11 cellular contexts compared by ENCODE assay signal in genomic region chr6:81748946-81749345, GRCh38. TPM values are rescaled to one million over a fixed set of nuclear protein-coding genes. Genes with fewer than 3 reads are reported as not detected.
DNase-seq lines count a peak whose midpoint lies in the region; ATAC-seq, FAIRE-seq and TF ChIP-seq lines count a peak whose summit lies in the region.
"Had no signal": no experiment of that assay in that cellular context is flagged by ENCODE, and none has a peak within 500 bp of the region (broad histone marks: within the 10 kb centered on the region; RNA-seq: fewer than 3 reads in every experiment).

No MANE protein-coding gene starts in this region.

- BruUV-seq in MCF 10A (replicated peaks; lab: Mats Ljungman, UMichigan): no TSS peak

- no peak for FAIRE-seq in small intestine (lab: Jason Lieb, UNC)

- no peaks in the 10 kb centered on the region for H3K4me1 ChIP-seq in breast epithelium
- H3K4me1 ChIP-seq in duodenal mucosa (ENCODE audit: control insufficient read depth in 1 of 2, insufficient read depth in 2 of 2, low read length in 2 of 2): peaks cover 8 to 18% of the 10 kb centered on the region in 2 donors
- peaks cover 8% of the 10 kb centered on the region for H3K4me1 ChIP-seq in upper lobe of right lung
- H3K4me1 ChIP-seq in small intestine (ENCODE audit: control insufficient read depth in 2 of 2, insufficient read depth in 1 of 2, low read depth in 1 of 2, low read length in 1 of 2): peaks cover 3 to 5% of the 10 kb centered on the region in 2 donors

- H3K36me3 Mint-ChIP-seq in MCF 10A (ENCODE audit: insufficient read depth, unreplicated experiment): peaks cover 28% of the 10 kb centered on the region
- H3K36me3 Mint-ChIP-seq in nephron (ENCODE audit: low read depth): no peaks in the 10 kb centered on the region
- H3K36me3 Mint-ChIP-seq in stimulated activated memory B cell treated with anti-CD40 and anti-IgM and Interleukin-4, amounts not matched to agents 10 μg/mL and 1 μg/mL and 100 μg/mL, for 72 hours: peaks cover 4% of the 10 kb centered on the region

- no peak for TF ChIP-seq POLR2A in breast epithelium (IDR thresholded peaks at IDR 0.05)

- no peak overlapping the region for H3K27ac ChIP-seq in breast epithelium
- H3K27ac ChIP-seq in duodenal mucosa (ENCODE audit: low read depth, low read length): no peak overlapping the region
- H3K27ac ChIP-seq in upper lobe of right lung: no peak overlapping the region
- peak overlapping the region in 1 of 2 donors; percentile 27 for H3K27ac ChIP-seq in small intestine (ENCODE audit: low read depth in 1 of 2, low read length in 1 of 2)

- ATAC-seq in upper lobe of right lung: no peak
- ATAC-seq in stimulated activated memory B cell treated with anti-CD40 and anti-IgM and Interleukin-4, amounts not matched to agents 10 μg/mL and 1 μg/mL and 100 μg/mL, for 72 hours: no peak
- ATAC-seq: T-helper 17 cell had no signal

- no peak overlapping the region for H3K27ac Mint-ChIP-seq in MCF 10A (ENCODE audit: low read depth, unreplicated experiment)
- H3K27ac Mint-ChIP-seq in nephron: no peak overlapping the region
- no peak overlapping the region for H3K27ac Mint-ChIP-seq in stimulated activated memory B cell treated with anti-CD40 and anti-IgM and Interleukin-4, amounts not matched to agents 10 μg/mL and 1 μg/mL and 100 μg/mL, for 72 hours
- H3K27ac Mint-ChIP-seq: T-helper 17 cell had no signal

- no peaks in the 10 kb centered on the region for H3K36me3 ChIP-seq in breast epithelium
- peaks cover 3 to 10% of the 10 kb centered on the region in 2 donors for H3K36me3 ChIP-seq in duodenal mucosa (ENCODE audit: control insufficient read depth in 1 of 2, insufficient read depth in 2 of 2, low read length in 2 of 2)
- peaks cover 10% of the 10 kb centered on the region for H3K36me3 ChIP-seq in upper lobe of right lung
- H3K36me3 ChIP-seq in small intestine (ENCODE audit: control insufficient read depth in 2 of 2, insufficient read depth in 2 of 2, low read length in 2 of 2): peaks cover 2 to 5% of the 10 kb centered on the region in 2 donors
- H3K36me3 ChIP-seq: adrenal gland had no signal

- H3K4me3 Mint-ChIP-seq in MCF 10A (ENCODE audit: unreplicated experiment) (no peak overlapping the region), nephron (peak overlapping the region in 2 of 3 experiments; percentile 42 to 98)
- H3K4me3 Mint-ChIP-seq in stimulated activated memory B cell treated with anti-CD40 and anti-IgM and Interleukin-4, amounts not matched to agents 10 μg/mL and 1 μg/mL and 100 μg/mL, for 72 hours: no peak overlapping the region
- H3K4me3 Mint-ChIP-seq: T-helper 17 cell had no signal

- no peak for DNase-seq in breast epithelium (ENCODE audit: low spot score in 2 of 2)
- DNase-seq in MCF 10A (ENCODE audit: unreplicated experiment): no peak
- no peak for DNase-seq in upper lobe of right lung
- DNase-seq in NCI-H524 (lab: John Stamatoyannopoulos, UW): no peak
- no peak for DNase-seq in small intestine
- DNase-seq: ACHN, adrenal gland, T-helper 17 cell had no signal

- H3K27me3 ChIP-seq in breast epithelium (no peaks in the 10 kb centered on the region), duodenal mucosa (ENCODE audit: control insufficient read depth in 1 of 2, insufficient read depth in 2 of 2, low read length in 2 of 2) (no peaks in the 10 kb centered on the region), upper lobe of right lung (no peaks in the 10 kb centered on the region), small intestine (ENCODE audit: control insufficient read depth in 2 of 2, insufficient read depth in 2 of 2, low read length in 2 of 2) (no peaks in the 10 kb centered on the region)
- H3K27me3 ChIP-seq: adrenal gland had no signal

- CTCF ChIA-PET in MCF 10A (lab: Yijun Ruan, JAX): no interaction called here

- 41 to 60% (median 54%) methylated on average over 5 of the region's 5 CpGs for WGBS in small intestine, 3 donors

- H3K9me3 Mint-ChIP-seq in MCF 10A (ENCODE audit: unreplicated experiment) (no peaks in the 10 kb centered on the region), nephron (no peaks in the 10 kb centered on the region)
- H3K9me3 Mint-ChIP-seq in stimulated activated memory B cell treated with anti-CD40 and anti-IgM and Interleukin-4, amounts not matched to agents 10 μg/mL and 1 μg/mL and 100 μg/mL, for 72 hours: no peaks in the 10 kb centered on the region

- TF ChIP-seq CTCF in breast epithelium (IDR thresholded peaks at IDR 0.05) (no peak), MCF 10A (IDR thresholded peaks at IDR 0.05; ENCODE audit: unreplicated experiment) (no peak), nephron (IDR thresholded peaks at IDR 0.05; ENCODE audit: unreplicated experiment in 3 of 3) (no peak), upper lobe of right lung (IDR thresholded peaks at IDR 0.05) (no peak)

- H3K4me1 Mint-ChIP-seq in MCF 10A (ENCODE audit: insufficient read depth, unreplicated experiment): peaks cover 18% of the 10 kb centered on the region
- peaks cover 15% of the 10 kb centered on the region for H3K4me1 Mint-ChIP-seq in nephron
- H3K4me1 Mint-ChIP-seq in stimulated activated memory B cell treated with anti-CD40 and anti-IgM and Interleukin-4, amounts not matched to agents 10 μg/mL and 1 μg/mL and 100 μg/mL, for 72 hours: peaks cover 46% of the 10 kb centered on the region

- H3K27me3 Mint-ChIP-seq in MCF 10A (ENCODE audit: insufficient read depth, unreplicated experiment): no peaks in the 10 kb centered on the region
- H3K27me3 Mint-ChIP-seq in nephron (ENCODE audit: low read depth): peaks cover 45% of the 10 kb centered on the region
- peaks cover under 1% of the 10 kb centered on the region for H3K27me3 Mint-ChIP-seq in stimulated activated memory B cell treated with anti-CD40 and anti-IgM and Interleukin-4, amounts not matched to agents 10 μg/mL and 1 μg/mL and 100 μg/mL, for 72 hours

- H3K9me3 ChIP-seq in breast epithelium: no peaks in the 10 kb centered on the region
- H3K9me3 ChIP-seq in duodenal mucosa (ENCODE audit: control insufficient read depth in 1 of 2, low read length in 2 of 2): no peaks in the 10 kb centered on the region
- no peaks in the 10 kb centered on the region for H3K9me3 ChIP-seq in upper lobe of right lung
- no peaks in the 10 kb centered on the region for H3K9me3 ChIP-seq in small intestine (ENCODE audit: control insufficient read depth, low read depth)
- H3K9me3 ChIP-seq: adrenal gland had no signal

- POLR2A ChIA-PET in MCF 10A (lab: Yijun Ruan, JAX): interaction anchor here (0.7 to 0.9 kb wide), 2 partner anchors 11 to 13 kb away, joined by 3 read pairs; no protein-coding TSS in a partner anchor

- peak overlapping the region; percentile 86 to 92 (median 92) for H3K4me3 ChIP-seq in breast epithelium
- H3K4me3 ChIP-seq in duodenal mucosa (ENCODE audit: low read depth in 1 of 2, low read length in 2 of 2): peak overlapping the region; percentile 40 to 81
- peak overlapping the region; percentile 84 for H3K4me3 ChIP-seq in upper lobe of right lung
- H3K4me3 ChIP-seq in small intestine (ENCODE audit: low read depth in 1 of 2, low read length in 2 of 2): peak overlapping the region in 1 of 2 donors; percentile 82

- no peak overlapping the region for H3K9ac ChIP-seq in duodenal mucosa (ENCODE audit: low read depth in 1 of 2, low read length in 2 of 2)

- intact Hi-C loops in breast epithelium (cut with DNase I; ENCODE audit: low total_unique reads) (no loop called here), MCF 10A (cut with micrococcal nuclease) (no loop called here), upper lobe of right lung (cut with DNase I) (no loop called here)

RNA-seq across cellular contexts. Expression of gene TENT5A, which starts 3.5 kb away (rescaled TPM):
- total RNA-seq in breast epithelium: 10 to 100 TPM; 24.3 to 42.4 (median 25.9) TPM
- 2.5 and 3.9 TPM in 2 replicates for total RNA-seq in MCF 10A (2022)
- total RNA-seq in upper lobe of right lung: 17.2 TPM
- polyA plus RNA-seq in small intestine: 10 to 100 TPM in 2 of 3 donors, 1 to 10 TPM in 1; 6.0 to 20.6 (median 17.6) TPM

Comparison
In these comparisons a context has a peak if more than half of its experiments do, and no peak if none do; other contexts are left out.
1. H3K4me3 Mint-ChIP-seq: peak in nephron (2 of 3); none in MCF 10A (single experiment) and stimulated activated memory B cell treated with anti-CD40 and anti-IgM and Interleukin-4, amounts not matched to agents 10 μg/mL and 1 μg/mL and 100 μg/mL, for 72 hours (single experiment).